8 cellular contexts compared by ENCODE assay signal in genomic region chr3:177597325-177598109, GRCh38.
DNase-seq lines count a peak whose midpoint lies in the region; ATAC-seq, FAIRE-seq and TF ChIP-seq lines count a peak whose summit lies in the region.

No MANE protein-coding gene starts in this region.

- intact Hi-C loops in left lung (cut with DNase I), result no loop called here

- DNase-seq in Jurkat, Clone E6-1 (ENCODE audit: low read depth, low spot score), result peak; percentile 45
- DNase-seq in RPMI8226 (peak; percentile 92), bronchial epithelial cell (ENCODE audit: low read depth) (peak; percentile 90), left lung (no peak), stromal cell of bone marrow (ENCODE audit: low read depth) (peak; percentile 89)
- no peak for DNase-seq in effector CD8-positive, alpha-beta T cell (lab: John Stamatoyannopoulos, UW)

- no peaks in the 10 kb centered on the region for H4K20me1 ChIP-seq in DOHH2 (ENCODE audit: control insufficient read depth, insufficient read depth, low read depth, low read length)

- H3K4me3 ChIP-seq in DOHH2 (ENCODE audit: low read length) (peak overlapping the region; percentile 57), bronchial epithelial cell (ENCODE audit: low read depth, low read length) (no peak overlapping the region), left lung (no peak overlapping the region)
- no peak overlapping the region for H3K4me3 ChIP-seq in Jurkat, Clone E6-1 (ENCODE audit: low read length)

- FAIRE-seq in bronchial epithelial cell (lab: Jason Lieb, UNC), result no peak

- no peaks in the 10 kb centered on the region for H3K9me2 ChIP-seq in DOHH2 (replicated peaks; ENCODE audit: control insufficient read depth, low read length)

- no peak for TF ChIP-seq CTCF in DOHH2 (IDR thresholded peaks at IDR 0.05; ENCODE audit: low read depth, low read length, poor library complexity, severe bottlenecking)
- TF ChIP-seq CTCF in bronchial epithelial cell (IDR thresholded peaks at IDR 0.05; ENCODE audit: insufficient read depth, low read length, severe bottlenecking), result no peak
- TF ChIP-seq CTCF in left lung (IDR thresholded peaks at IDR 0.05), result no peak

- H3K4me1 ChIP-seq in DOHH2 (ENCODE audit: control insufficient read depth, low read length) (peaks cover 39% of the 10 kb centered on the region), left lung (peaks cover 24 to 73% of the 10 kb centered on the region in 2 donors)

- H3K79me2 ChIP-seq in DOHH2 (ENCODE audit: control insufficient read depth, low read length), result no peaks in the 10 kb centered on the region

- no peaks in the 10 kb centered on the region for H3K27me3 ChIP-seq in DOHH2 (ENCODE audit: control insufficient read depth, low read length)
- no peaks in the 10 kb centered on the region for H3K27me3 ChIP-seq in bronchial epithelial cell (ENCODE audit: control insufficient read depth, insufficient read depth, low read length)
- no peaks in the 10 kb centered on the region for H3K27me3 ChIP-seq in left lung

- H3K9me3 ChIP-seq in DOHH2 (ENCODE audit: control insufficient read depth, insufficient read depth, low read length), result no peaks in the 10 kb centered on the region
- H3K9me3 ChIP-seq in left lung, result no peaks in the 10 kb centered on the region

- peak overlapping the region; percentile 85 for H3K27ac ChIP-seq in DOHH2 (ENCODE audit: low read depth, low read length)
- H3K27ac ChIP-seq in left lung, result peak overlapping the region; percentile 57 to 70

- H3F3A ChIP-seq in DOHH2 (ENCODE audit: control insufficient read depth, insufficient read depth), result peaks cover 4% of the 10 kb centered on the region

- H3K4me2 ChIP-seq in DOHH2 (ENCODE audit: low read length), result peak overlapping the region; percentile 78

- H3K36me3 ChIP-seq in DOHH2 (ENCODE audit: control insufficient read depth, low read length) (no peaks in the 10 kb centered on the region), bronchial epithelial cell (ENCODE audit: control insufficient read depth, insufficient read depth, low read length) (no peaks in the 10 kb centered on the region), left lung (no peaks in the 10 kb centered on the region)

- ATAC-seq in GM21423 (IDR thresholded peaks at IDR 0.05; ENCODE audit: unreplicated experiment), result peak; percentile 89
- peak; percentile 56 for ATAC-seq in left lung

Comparison
In these comparisons a context has a peak if more than half of its experiments do, and no peak if none do; other contexts are left out.
1. DNase-seq: peak in Jurkat, Clone E6-1 (single experiment), RPMI8226 (single experiment), bronchial epithelial cell (single experiment) and stromal cell of bone marrow (single experiment); none in left lung (0 of 2) and effector CD8-positive, alpha-beta T cell (single experiment).